8 cellular contexts compared by ENCODE assay signal in genomic region chr10:46284286-46285229, GRCh38. TPM values are rescaled to one million over a fixed set of nuclear protein-coding genes. Genes with fewer than 3 reads are reported as not detected.
DNase-seq lines count a peak whose midpoint lies in the region; ATAC-seq and TF ChIP-seq lines count a peak whose summit lies in the region.

No MANE protein-coding gene starts in this region.

- peaks cover 0 to 8% of the 10 kb centered on the region in 2 donors for H3K4me1 ChIP-seq in lung (ENCODE audit: control insufficient read depth in 2 of 2, insufficient read depth in 2 of 2, low read length in 2 of 2)

- TF ChIP-seq CTCF in lung (IDR thresholded peaks at IDR 0.05; ENCODE audit: control extremely low read depth, extremely low read depth): no peak

- H3K36me3 ChIP-seq in lung (ENCODE audit: control insufficient read depth in 2 of 2, insufficient read depth in 2 of 2, low read length in 2 of 2): no peaks in the 10 kb centered on the region

- H3K9me3 ChIP-seq in lung (ENCODE audit: control insufficient read depth in 2 of 2, insufficient read depth in 1 of 2, low read length in 1 of 2): no peaks in the 10 kb centered on the region

- ATAC-seq in GM18907 (IDR thresholded peaks at IDR 0.05; ENCODE audit: unreplicated experiment) (peak; percentile 96), HG03139 (IDR thresholded peaks at IDR 0.05; ENCODE audit: unreplicated experiment) (peak; percentile 87), lung (ENCODE audit: insufficient read depth, low FRiP score) (peak; percentile 94)

- DNase-seq in AG08395 (ENCODE audit: low spot score): peak; percentile 85
- DNase-seq in NCI-H510A treated with DMSO at 0.1 percent for 48 hours (lab: John Stamatoyannopoulos, UW): peak; percentile 81
- peak; percentile 54 to 60 for DNase-seq in activated CD4-positive, alpha-beta T cell treated with anti-CD3 and anti-CD28 coated beads, Interleukin-2, amount 50 U/mL, for 4 hours
- peak; percentile 75 for DNase-seq in ecto neural progenitor cell (ENCODE audit: low spot score)
- DNase-seq in lung (ENCODE audit: low spot score): peak; percentile 84
- peak; percentile 50 to 59 (median 52) for DNase-seq in stimulated activated CD4-positive, alpha-beta T cell treated with anti-CD3 and anti-CD28 coated beads, TNF-alpha, amount 100 ng/mL, for 4 hours (ENCODE audit: low read depth in 3 of 3)

- H3K27me3 ChIP-seq in lung (ENCODE audit: control insufficient read depth, insufficient read depth): no peaks in the 10 kb centered on the region

- 1% methylated on average over 64 to 82 of the region's 82 CpGs for WGBS in lung, 2 donors

- H3K27ac ChIP-seq in lung (ENCODE audit: low read depth in 1 of 2, low read length in 1 of 2): peak overlapping the region; percentile 66 to 81

- H3K4me3 ChIP-seq in lung: peak overlapping the region; percentile 75

RNA-seq across cellular contexts. Expression of gene ANTXRL, which starts 2.2 kb away (rescaled TPM):
- total RNA-seq in lung: not detected
- not detected for polyA plus RNA-seq in lung

Comparison
In these comparisons a context has a peak if more than half of its experiments do, and no peak if none do; other contexts are left out.
1. Peak in every context shown above with its lines: DNase-seq, ATAC-seq, H3K4me3 ChIP-seq and H3K27ac ChIP-seq.